In the genomic region with DNA sequence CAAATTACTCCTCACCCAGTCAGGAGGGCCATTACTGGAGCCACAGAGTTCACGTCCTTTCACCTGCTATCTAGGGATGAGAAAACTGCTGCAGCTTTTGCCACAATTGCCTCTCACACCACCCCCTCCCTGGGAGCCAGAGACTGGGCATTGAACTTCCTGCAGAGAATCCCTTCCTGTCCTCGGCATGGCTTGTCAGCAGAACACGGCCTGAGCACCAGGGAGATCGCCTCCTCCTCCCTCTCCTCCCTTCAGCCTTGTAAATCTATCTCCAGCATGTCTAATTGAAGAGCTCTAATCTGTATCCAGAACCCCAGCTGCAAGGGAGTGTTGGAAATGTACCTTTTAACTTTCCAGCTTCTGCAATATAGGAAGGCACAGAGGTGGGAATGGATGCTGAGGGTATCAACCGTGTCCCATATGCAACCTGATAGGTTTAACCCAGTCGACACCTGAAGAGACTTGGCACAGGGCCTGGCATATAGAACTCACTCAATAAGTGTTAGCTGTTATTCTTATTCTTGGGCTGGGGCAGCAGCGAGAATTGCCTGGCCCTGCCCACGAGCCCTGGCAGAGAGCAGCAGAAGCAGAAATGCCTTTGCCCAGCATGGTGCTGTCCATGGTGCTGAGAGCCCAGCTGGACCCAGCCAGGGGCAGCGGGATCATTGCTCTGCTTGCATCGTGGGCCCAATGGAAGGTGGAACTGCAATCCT, we compare ENCODE assay signal across 8 cellular contexts. TPM values are rescaled to one million over a fixed set of nuclear protein-coding genes. Genes with fewer than 3 reads are reported as not detected.
DNase-seq lines count a peak whose midpoint lies in the region; TF ChIP-seq lines count a peak whose summit lies in the region.

No MANE protein-coding gene starts in this region.

- H3K4me1 ChIP-seq in OCI-LY7 (ENCODE audit: insufficient read depth, low read length, poor library complexity, severe bottlenecking) (peaks cover 7% of the 10 kb centered on the region), prostate gland (replicated peaks) (no peaks in the 10 kb centered on the region)

- TF ChIP-seq POLR2A in prostate gland (IDR thresholded peaks at IDR 0.05), result no peak

- intact Hi-C loops in OCI-LY7 (cut with micrococcal nuclease; ENCODE audit: unreplicated experiment) (no loop called here), prostate gland (cut with DNase I) (no loop called here)

- no peaks in the 10 kb centered on the region for H3K79me2 ChIP-seq in OCI-LY7 (ENCODE audit: insufficient read depth, low read depth, low read length)

- no TSS peak for BruUV-seq in OCI-LY7 (replicated peaks; lab: Mats Ljungman, UMichigan)

- H3K27me3 ChIP-seq in prostate gland (replicated peaks; ENCODE audit: insufficient read depth), result no peaks in the 10 kb centered on the region

- H3K4me3 ChIP-seq in OCI-LY7 (ENCODE audit: low read depth, low read length, poor library complexity, severe bottlenecking) (no peak overlapping the region), prostate gland (no peak overlapping the region)

- H4K20me1 ChIP-seq in OCI-LY7 (ENCODE audit: insufficient read depth, low read length), result no peaks in the 10 kb centered on the region

- H2AFZ ChIP-seq in OCI-LY7 (ENCODE audit: low read length), result no peak overlapping the region

- no peaks in the 10 kb centered on the region for H3K9me2 ChIP-seq in OCI-LY7 (ENCODE audit: insufficient read depth, low read length)

- WGBS in prostate gland, result 15% methylated on average over 10 of the region's 10 CpGs

- H3K27ac ChIP-seq in OCI-LY7 (ENCODE audit: low read depth, low read length, poor library complexity, severe bottlenecking) (no peak overlapping the region), prostate gland (no peak overlapping the region)

- no peaks in the 10 kb centered on the region for H3K36me3 ChIP-seq in OCI-LY7 (ENCODE audit: insufficient read depth, low read length)
- H3K36me3 ChIP-seq in prostate gland, result no peaks in the 10 kb centered on the region

- DNase-seq in activated gamma-delta T cell treated with Interleukin-2 at 50 U/mL for 16 hours (peak; percentile 53), activated gamma-delta T cell (lab: John Stamatoyannopoulos, UW) (no peak), OCI-LY7 (ENCODE audit: low spot score) (peak; percentile 33), globus pallidus (ENCODE audit: low spot score) (peak; percentile 64), prostate gland (ENCODE audit: low spot score) (peak; percentile 47), NCI-H446 (lab: John Stamatoyannopoulos, UW) (no peak), SKM-1 treated with dmso at 0.1 percent for 144 hours (lab: John Stamatoyannopoulos, UW; ENCODE audit: unreplicated experiment) (no peak)
- peak; percentile 24 for DNase-seq in activated T-helper 9 cell treated with anti-CD3 and anti-CD28 coated beads, Interleukin-2, amount 50 U/mL, for 16 hours (ENCODE audit: low read depth)

- POLR2A ChIA-PET in OCI-LY7 (lab: Charles Lee), result interaction anchor here (1.0 to 1.6 kb wide), 2 partner anchors 30 to 100 kb away, joined by 3 to 4 read pairs; no protein-coding TSS in a partner anchor

- H3K9me3 ChIP-seq in OCI-LY7 (ENCODE audit: low read length), result no peaks in the 10 kb centered on the region
- no peaks in the 10 kb centered on the region for H3K9me3 ChIP-seq in prostate gland

- H3K4me2 ChIP-seq in OCI-LY7 (ENCODE audit: low read length), result no peak overlapping the region

- TF ChIP-seq CTCF in OCI-LY7 (conservative IDR thresholded peaks at IDR 0.05; ENCODE audit: low read length), result no peak
- TF ChIP-seq CTCF in prostate gland (IDR thresholded peaks at IDR 0.05), result no peak

- CTCF ChIA-PET in OCI-LY7 (lab: Charles Lee; ENCODE audit: unreplicated experiment), result no interaction called here

RNA-seq across cellular contexts. Expression of a gene that starts 26.8 kb away (rescaled TPM):
- total RNA-seq in OCI-LY7 (2014; rRNA removed; shearing (Covaris generic)), result 0.41 and 0.79 TPM in 2 replicates
- total RNA-seq in OCI-LY7 (2022) (4.7 and 6.6 TPM in 2 replicates), prostate gland (1 to 10 TPM; 2.0 to 7.8 TPM)

Comparison
In these comparisons a context has a peak if more than half of its experiments do, and no peak if none do; other contexts are left out.
1. DNase-seq: peak in activated gamma-delta T cell treated with Interleukin-2 at 50 U/mL for 16 hours (single experiment), OCI-LY7 (single experiment), activated T-helper 9 cell treated with anti-CD3 and anti-CD28 coated beads, Interleukin-2, amount 50 U/mL, for 16 hours (single experiment), globus pallidus (single experiment) and prostate gland (single experiment); none in activated gamma-delta T cell (single experiment), NCI-H446 (0 of 2) and SKM-1 treated with dmso at 0.1 percent for 144 hours (single experiment).